12 cellular contexts compared by ENCODE assay signal in genomic region chr4:47577779-47578553, GRCh38.
DNase-seq lines count a peak whose midpoint lies in the region; ATAC-seq and TF ChIP-seq lines count a peak whose summit lies in the region.
"Had no signal": no experiment of that assay in that cellular context is flagged by ENCODE, and none has a peak within 500 bp of the region (broad histone marks: within the 10 kb centered on the region; RNA-seq: fewer than 3 reads in every experiment).

No MANE protein-coding gene starts in this region.

- H3K27me3 ChIP-seq in lower lobe of right lung (ENCODE audit: low read depth), result no peaks in the 10 kb centered on the region
- no peaks in the 10 kb centered on the region for H3K27me3 ChIP-seq in HAP-1 (ENCODE audit: low read depth)

- no peaks in the 10 kb centered on the region for H3K4me1 Mint-ChIP-seq in activated naive CD4-positive, alpha-beta T cell treated with anti-CD3 and anti-CD28 coated beads, Interleukin-2, amount 10 ng/mL, durations not matched to agents 7 days and 5 days
- H3K4me1 Mint-ChIP-seq: stimulated activated memory B cell treated with anti-CD40 and anti-IgM and Interleukin-4, amounts not matched to agents 10 μg/mL and 1 μg/mL and 100 μg/mL, for 72 hours had no signal

- CTCF ChIA-PET in activated naive CD4-positive, alpha-beta T cell treated with anti-CD3 and anti-CD28 coated beads, Interleukin-2, amount 10 ng/mL, durations not matched to agents 7 days and 5 days (lab: Charles Lee), result interaction anchor here (1.5 kb wide), 1 partner anchor 11 kb away, joined by 4 read pairs; no protein-coding TSS in a partner anchor

- peak overlapping the region; percentile 70 for H3K27ac ChIP-seq in lower lobe of right lung

- H3K9me3 ChIP-seq in lower lobe of right lung (no peaks in the 10 kb centered on the region), HAP-1 (no peaks in the 10 kb centered on the region)

- intact Hi-C loops in lower lobe of right lung (cut with DNase I), result no loop called here

- H3K4me1 ChIP-seq in lower lobe of right lung (peaks cover 5% of the 10 kb centered on the region), HAP-1 (no peaks in the 10 kb centered on the region)

- no peak overlapping the region for H3K4me3 ChIP-seq in lower lobe of right lung
- H3K4me3 ChIP-seq in HAP-1, result no peak overlapping the region

- no peak overlapping the region for H3K27ac Mint-ChIP-seq in activated naive CD4-positive, alpha-beta T cell treated with anti-CD3 and anti-CD28 coated beads, Interleukin-2, amount 10 ng/mL, durations not matched to agents 7 days and 5 days
- H3K27ac Mint-ChIP-seq: stimulated activated memory B cell treated with anti-CD40 and anti-IgM and Interleukin-4, amounts not matched to agents 10 μg/mL and 1 μg/mL and 100 μg/mL, for 72 hours had no signal

- ATAC-seq in lower lobe of right lung, result peak; percentile 58 to 74
- ATAC-seq: stimulated activated memory B cell treated with anti-CD40 and anti-IgM and Interleukin-4, amounts not matched to agents 10 μg/mL and 1 μg/mL and 100 μg/mL, for 72 hours had no signal

- no peaks in the 10 kb centered on the region for H3K36me3 Mint-ChIP-seq in activated naive CD4-positive, alpha-beta T cell treated with anti-CD3 and anti-CD28 coated beads, Interleukin-2, amount 10 ng/mL, durations not matched to agents 7 days and 5 days

- no peak for TF ChIP-seq CTCF in lower lobe of right lung (IDR thresholded peaks at IDR 0.05)

- H3K9me3 Mint-ChIP-seq in activated naive CD4-positive, alpha-beta T cell treated with anti-CD3 and anti-CD28 coated beads, Interleukin-2, amount 10 ng/mL, durations not matched to agents 7 days and 5 days, result no peaks in the 10 kb centered on the region
- H3K9me3 Mint-ChIP-seq: stimulated activated memory B cell treated with anti-CD40 and anti-IgM and Interleukin-4, amounts not matched to agents 10 μg/mL and 1 μg/mL and 100 μg/mL, for 72 hours had no signal

- in situ Hi-C loops in HAP-1 (cut with MboI; ENCODE audit: low sequenced_read_pairs), result no loop called here

- H3K4me3 Mint-ChIP-seq in activated naive CD4-positive, alpha-beta T cell treated with anti-CD3 and anti-CD28 coated beads, Interleukin-2, amount 10 ng/mL, durations not matched to agents 7 days and 5 days, result no peak overlapping the region
- H3K4me3 Mint-ChIP-seq: stimulated activated memory B cell treated with anti-CD40 and anti-IgM and Interleukin-4, amounts not matched to agents 10 μg/mL and 1 μg/mL and 100 μg/mL, for 72 hours had no signal

- H3K36me3 ChIP-seq in lower lobe of right lung (peaks cover 63% of the 10 kb centered on the region), HAP-1 (replicated peaks) (peaks cover 82% of the 10 kb centered on the region)

- DNase-seq in GM04503 (ENCODE audit: low read depth) (peak; percentile 12), epidermal melanocyte (ENCODE audit: insufficient read length, low spot score) (peak; percentile 23), lower lobe of right lung (no peak), smooth muscle cell of the brain vasculature (ENCODE audit: low read depth, low spot score) (peak; percentile 77), HAP-1 (ENCODE audit: low spot score in 2 of 2) (no peak), NOMO-1 treated with dmso at 0.1 percent for 144 hours (lab: John Stamatoyannopoulos, UW; ENCODE audit: unreplicated experiment) (no peak), islet precursor cell (no peak)
- DNase-seq in activated naive CD4-positive, alpha-beta T cell treated with anti-CD3 and anti-CD28 coated beads, Interleukin-2, amount 10 ng/mL, durations not matched to agents 7 days and 5 days, result no peak
- DNase-seq: activated CD8-positive, alpha-beta memory T cell treated with anti-CD3 and anti-CD28 coated beads, Interleukin-2, amount 50 U/mL, for 48 hours; AML-193; RPMI8226 had no signal

- H3K27me3 Mint-ChIP-seq in activated naive CD4-positive, alpha-beta T cell treated with anti-CD3 and anti-CD28 coated beads, Interleukin-2, amount 10 ng/mL, durations not matched to agents 7 days and 5 days, result no peaks in the 10 kb centered on the region
- H3K27me3 Mint-ChIP-seq: stimulated activated memory B cell treated with anti-CD40 and anti-IgM and Interleukin-4, amounts not matched to agents 10 μg/mL and 1 μg/mL and 100 μg/mL, for 72 hours had no signal

Comparison
In these comparisons a context has a peak if more than half of its experiments do, and no peak if none do; other contexts are left out.
1. DNase-seq: peak in GM04503 (single experiment), epidermal melanocyte (single experiment) and smooth muscle cell of the brain vasculature (single experiment); none in lower lobe of right lung (single experiment), activated naive CD4-positive, alpha-beta T cell treated with anti-CD3 and anti-CD28 coated beads, Interleukin-2, amount 10 ng/mL, durations not matched to agents 7 days and 5 days (single experiment), HAP-1 (0 of 2), NOMO-1 treated with dmso at 0.1 percent for 144 hours (single experiment) and islet precursor cell (single experiment).